Comparison of ENCODE assay signal across 8 cellular contexts in the genomic region with DNA sequence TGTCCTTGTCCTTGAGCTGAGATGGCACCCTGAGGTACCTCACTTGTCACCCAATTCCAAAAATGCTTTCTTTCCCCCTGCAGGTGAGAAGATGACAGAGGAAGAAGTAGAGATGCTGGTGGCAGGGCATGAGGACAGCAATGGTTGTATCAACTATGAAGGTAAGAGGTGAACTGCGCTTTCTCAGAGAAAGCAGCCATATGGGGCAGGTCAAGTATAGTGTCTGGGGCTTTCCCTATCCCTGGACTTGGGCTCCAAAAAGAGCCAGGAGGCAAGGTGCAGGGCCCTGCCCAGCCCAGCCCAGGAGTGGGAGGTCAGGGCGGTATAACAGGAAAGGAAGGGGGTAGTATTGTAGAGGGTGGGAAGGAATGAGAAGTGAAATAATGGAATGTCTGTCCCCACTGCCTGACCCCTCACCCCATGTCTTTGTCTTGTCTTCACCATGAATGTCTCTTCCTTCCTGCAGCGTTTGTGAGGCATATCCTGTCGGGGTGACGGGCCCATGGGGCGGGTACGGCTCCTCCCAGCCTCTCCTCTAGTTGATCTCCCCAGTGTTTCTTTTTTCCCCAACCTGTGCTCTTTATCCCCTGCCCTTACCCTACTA. TPM values are rescaled to one million over a fixed set of nuclear protein-coding genes. Genes with fewer than 3 reads are reported as not detected.
DNase-seq lines count a peak whose midpoint lies in the region; TF ChIP-seq lines count a peak whose summit lies in the region.

No MANE protein-coding gene starts in this region.

- peak overlapping the region; percentile 88 for H3K27ac Mint-ChIP-seq in Caco-2 (ENCODE audit: unreplicated experiment)
- H3K27ac Mint-ChIP-seq in activated naive CD8-positive, alpha-beta T cell treated with anti-CD3 and anti-CD28 coated beads for 36 hours, result peak overlapping the region; percentile 95

- DNase-seq in Caco-2 (no peak), SJSA1 (ENCODE audit: low read depth in 1 of 2, low spot score in 2 of 2) (peak in 1 of 2 experiments; percentile 58), kidney glomerular epithelial cell (lab: John Stamatoyannopoulos, UW) (peak; percentile 14), HEK293T (ENCODE audit: extremely low spot score) (no peak), NCI-H1694 treated with DMSO at 0.1 percent for 48 hours (lab: John Stamatoyannopoulos, UW) (no peak), NCI-H2029 treated with DMSO at 0.1 percent for 48 hours (lab: John Stamatoyannopoulos, UW) (no peak)
- DNase-seq in activated naive CD8-positive, alpha-beta T cell treated with anti-CD3 and anti-CD28 coated beads for 36 hours, result peak; percentile 59
- peak; percentile 24 to 27 (median 25) for DNase-seq in stimulated activated CD4-positive, alpha-beta T cell treated with anti-CD3 and anti-CD28 coated beads, TNF-alpha, amount 100 ng/mL, for 4 hours (ENCODE audit: low read depth in 3 of 3)

- H3K4me3 ChIP-seq in Caco-2 (ENCODE audit: low read depth, low read length), result no peak overlapping the region
- H3K4me3 ChIP-seq in SJSA1, result peak overlapping the region; percentile 71

- peaks cover 14% of the 10 kb centered on the region for H3K4me1 ChIP-seq in Caco-2
- H3K4me1 ChIP-seq in SJSA1 (replicated peaks), result peaks cover 28% of the 10 kb centered on the region

- TF ChIP-seq CTCF in Caco-2 (IDR thresholded peaks at IDR 0.05; ENCODE audit: insufficient read depth in 1 of 2, low read depth in 1 of 2, low read length in 1 of 2, severe bottlenecking in 1 of 2, unreplicated experiment in 1 of 2), result no peak

- CTCF ChIA-PET in Caco-2 (lab: Charles Lee), result no interaction called here
- CTCF ChIA-PET in HEK293T (lab: Yijun Ruan, JAX), result no interaction called here

- no peaks in the 10 kb centered on the region for H3K27me3 Mint-ChIP-seq in Caco-2 (ENCODE audit: insufficient read depth, unreplicated experiment)
- H3K27me3 Mint-ChIP-seq in activated naive CD8-positive, alpha-beta T cell treated with anti-CD3 and anti-CD28 coated beads for 36 hours, result no peaks in the 10 kb centered on the region

- intact Hi-C loops in Caco-2 (cut with micrococcal nuclease; ENCODE audit: unreplicated experiment), result no loop called here

- H3K9me3 ChIP-seq in Caco-2 (no peaks in the 10 kb centered on the region), SJSA1 (replicated peaks) (no peaks in the 10 kb centered on the region; the same call in 1 of the 2 replicates)

- POLR2A ChIA-PET in Caco-2 (lab: Charles Lee) (interaction anchor here (1.2 to 1.5 kb wide), 2 partner anchors 11 to 32 kb away, joined by 3 to 4 read pairs; a partner anchor contains a TSS), HEK293T (lab: Yijun Ruan, JAX) (interaction anchor here (1.2 to 2.4 kb wide), 3 partner anchors 33 to 42 kb away, joined by 3 to 23 read pairs (median 9); a partner anchor contains a TSS)

- H3K27me3 ChIP-seq in Caco-2 (replicated peaks; ENCODE audit: control insufficient read depth, insufficient read depth, low read length) (no peaks in the 10 kb centered on the region), SJSA1 (replicated peaks) (no peaks in the 10 kb centered on the region)

- peak overlapping the region; percentile 79 for H3K4me3 Mint-ChIP-seq in Caco-2 (ENCODE audit: unreplicated experiment)
- peak overlapping the region; percentile 95 for H3K4me3 Mint-ChIP-seq in activated naive CD8-positive, alpha-beta T cell treated with anti-CD3 and anti-CD28 coated beads for 36 hours

- peak overlapping the region; percentile 23 for H3K27ac ChIP-seq in SJSA1

- H3K36me3 Mint-ChIP-seq in Caco-2 (ENCODE audit: insufficient read depth, unreplicated experiment), result peaks cover 90% of the 10 kb centered on the region
- peaks cover 62% of the 10 kb centered on the region for H3K36me3 Mint-ChIP-seq in activated naive CD8-positive, alpha-beta T cell treated with anti-CD3 and anti-CD28 coated beads for 36 hours

- H3K4me1 Mint-ChIP-seq in Caco-2 (ENCODE audit: low read depth, unreplicated experiment), result peaks cover 26% of the 10 kb centered on the region
- peaks cover 37% of the 10 kb centered on the region for H3K4me1 Mint-ChIP-seq in activated naive CD8-positive, alpha-beta T cell treated with anti-CD3 and anti-CD28 coated beads for 36 hours

- H3K36me3 ChIP-seq in Caco-2 (ENCODE audit: control insufficient read depth, insufficient read depth, low read length) (no peaks in the 10 kb centered on the region; the same call in none of the 2 replicates), SJSA1 (peaks cover 73% of the 10 kb centered on the region)

- BruUV-seq in Caco-2 (replicated peaks; lab: Mats Ljungman, UMichigan), result no TSS peak

- H3K9me3 Mint-ChIP-seq in Caco-2 (ENCODE audit: unreplicated experiment), result no peaks in the 10 kb centered on the region
- no peaks in the 10 kb centered on the region for H3K9me3 Mint-ChIP-seq in activated naive CD8-positive, alpha-beta T cell treated with anti-CD3 and anti-CD28 coated beads for 36 hours

TF ChIP-seq in HEK293T, 16 proteins besides CTCF, POLR2A, EP300 and RAD21:
- TF ChIP-seq HDGF (IDR thresholded peaks at IDR 0.05; ENCODE audit: borderline replicate concordance) (no peak), ARNT (IDR thresholded peaks at IDR 0.05) (no peak)

RNA-seq across cellular contexts. Expression of a gene that starts 2.1 kb away (rescaled TPM):
- total RNA-seq in Caco-2 (2022), result 960 and 1,174 TPM in 2 replicates
- total RNA-seq in SJSA1 (2014; rRNA removed; shearing (Covaris generic)), result 4,832 and 5,659 TPM in 2 replicates
- total RNA-seq in activated naive CD8-positive, alpha-beta T cell treated with anti-CD3 and anti-CD28 coated beads for 36 hours, result 100 to 1,000 TPM; 751 to 777 TPM

RNA-seq across cellular contexts. Expression of a gene that starts 7.9 kb away (rescaled TPM):
- 40.5 and 44.8 TPM in 2 replicates for total RNA-seq in Caco-2 (2022)
- total RNA-seq in SJSA1 (2014; rRNA removed; shearing (Covaris generic)), result 71.9 and 97.8 TPM in 2 replicates
- total RNA-seq in activated naive CD8-positive, alpha-beta T cell treated with anti-CD3 and anti-CD28 coated beads for 36 hours, result 10 to 100 TPM; 67.9 to 76.2 TPM

RNA-seq across cellular contexts. Expression of a gene that starts 29.0 kb away (rescaled TPM):
- 89.1 and 94.8 TPM in 2 replicates for total RNA-seq in Caco-2 (2022)
- 20.9 and 33.4 TPM in 2 replicates for total RNA-seq in SJSA1 (2014; rRNA removed; shearing (Covaris generic))
- total RNA-seq in activated naive CD8-positive, alpha-beta T cell treated with anti-CD3 and anti-CD28 coated beads for 36 hours, result 10 to 100 TPM; 78.5 to 92.6 TPM

RNA-seq across cellular contexts. Expression of a gene that starts 32.2 kb away (rescaled TPM):
- 70.4 and 79.0 TPM in 2 replicates for total RNA-seq in Caco-2 (2022)
- total RNA-seq in SJSA1 (2014; rRNA removed; shearing (Covaris generic)), result 138 and 170 TPM in 2 replicates
- total RNA-seq in activated naive CD8-positive, alpha-beta T cell treated with anti-CD3 and anti-CD28 coated beads for 36 hours, result 100 to 1,000 TPM; 153 to 155 TPM

RNA-seq across cellular contexts. Expression of a gene that starts 42.2 kb away (rescaled TPM):
- total RNA-seq in Caco-2 (2022), result 3.5 and 4.4 TPM in 2 replicates
- total RNA-seq in SJSA1 (2014; rRNA removed; shearing (Covaris generic)), result 3.6 and 7.3 TPM in 2 replicates
- total RNA-seq in activated naive CD8-positive, alpha-beta T cell treated with anti-CD3 and anti-CD28 coated beads for 36 hours, result 1 to 10 TPM; 6.9 to 7.2 TPM

Comparison
In these comparisons a context has a peak if more than half of its experiments do, and no peak if none do; other contexts are left out.
1. DNase-seq: peak in activated naive CD8-positive, alpha-beta T cell treated with anti-CD3 and anti-CD28 coated beads for 36 hours (single experiment), kidney glomerular epithelial cell (single experiment) and stimulated activated CD4-positive, alpha-beta T cell treated with anti-CD3 and anti-CD28 coated beads, TNF-alpha, amount 100 ng/mL, for 4 hours (3 of 3); none in Caco-2 (0 of 2), HEK293T (single experiment), NCI-H1694 treated with DMSO at 0.1 percent for 48 hours (single experiment) and NCI-H2029 treated with DMSO at 0.1 percent for 48 hours (single experiment).